10 cellular contexts compared by ENCODE assay signal in the genomic region with DNA sequence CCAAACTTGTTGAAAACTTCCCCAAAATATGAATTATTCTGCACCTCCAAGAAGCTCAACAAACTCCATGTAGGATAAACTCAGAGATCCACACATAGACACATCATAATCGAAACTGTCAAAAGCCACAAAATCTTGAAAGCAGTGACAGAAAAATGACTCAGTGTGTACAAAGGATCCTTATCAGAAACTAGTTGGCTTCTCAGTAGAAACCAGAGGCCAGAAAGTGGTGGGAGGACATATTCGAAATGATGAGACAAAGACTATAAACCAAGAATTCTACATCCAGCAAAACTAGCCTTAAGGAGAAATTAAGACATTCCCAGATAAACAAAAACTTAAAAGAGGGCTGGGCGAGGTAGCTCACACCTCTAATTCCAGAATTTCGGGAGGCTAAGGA. TPM values are rescaled to one million over a fixed set of nuclear protein-coding genes. Genes with fewer than 3 reads are reported as not detected.
DNase-seq lines count a peak whose midpoint lies in the region; ATAC-seq and TF ChIP-seq lines count a peak whose summit lies in the region.
"Had no signal": no experiment of that assay in that cellular context is flagged by ENCODE, and none has a peak within 500 bp of the region (broad histone marks: within the 10 kb centered on the region; RNA-seq: fewer than 3 reads in every experiment).

No MANE protein-coding gene starts in this region.

- H3K27me3 Mint-ChIP-seq in CD4-positive, alpha-beta T cell = no peaks in the 10 kb centered on the region
- H3K27me3 Mint-ChIP-seq in T-helper 17 cell (no peaks in the 10 kb centered on the region), endothelial cell (ENCODE audit: unreplicated experiment) (peaks cover 1% of the 10 kb centered on the region)

- POLR2A ChIA-PET in CD4-positive, alpha-beta T cell (lab: Charles Lee) = no interaction called here

- H3K27ac ChIP-seq in CD4-positive, alpha-beta T cell (ENCODE audit: low read depth, low read length) = no peak overlapping the region
- H3K27ac ChIP-seq: SJSA1 had no signal

- H3K4me3 ChIP-seq in GM12865 (ENCODE audit: low read depth, low read length) = no peak overlapping the region
- H3K4me3 ChIP-seq: SJSA1 had no signal

- CTCF ChIA-PET in CD4-positive, alpha-beta T cell (lab: Charles Lee) = interaction anchor here (0.6 kb wide), 1 partner anchor 84 kb away, joined by 3 read pairs; no protein-coding TSS in a partner anchor

- intact Hi-C loops in CD4-positive, alpha-beta T cell (cut with DNase I, micrococcal nuclease) = no loop called here
- intact Hi-C loops in left ventricle myocardium superior (cut with micrococcal nuclease) = no loop called here

- H3K27me3 ChIP-seq in CD4-positive, alpha-beta T cell (ENCODE audit: control insufficient read depth, insufficient read depth, low read length) = no peaks in the 10 kb centered on the region
- H3K27me3 ChIP-seq: SJSA1 had no signal

- H3K27ac Mint-ChIP-seq in CD4-positive, alpha-beta T cell = peak overlapping the region; percentile 55
- H3K27ac Mint-ChIP-seq in T-helper 17 cell (peak overlapping the region; percentile 68), endothelial cell (ENCODE audit: unreplicated experiment) (peak overlapping the region; percentile 15)

- no peak for ATAC-seq in CD4-positive, alpha-beta T cell (ENCODE audit: poor library complexity)
- no peak for ATAC-seq in T-helper 17 cell
- ATAC-seq in left ventricle myocardium superior = no peak

- H3K9me3 Mint-ChIP-seq in CD4-positive, alpha-beta T cell = no peaks in the 10 kb centered on the region
- H3K9me3 Mint-ChIP-seq in endothelial cell (ENCODE audit: unreplicated experiment) = no peaks in the 10 kb centered on the region

- H3K4me3 Mint-ChIP-seq in CD4-positive, alpha-beta T cell = no peak overlapping the region
- H3K4me3 Mint-ChIP-seq in T-helper 17 cell (no peak overlapping the region), endothelial cell (ENCODE audit: unreplicated experiment) (no peak overlapping the region)

- no peak for DNase-seq in CD4-positive, alpha-beta T cell
- peak; percentile 44 for DNase-seq in GM12865 (ENCODE audit: low read depth)
- no peak for DNase-seq in T-helper 17 cell
- no peak for DNase-seq in endothelial cell (ENCODE audit: low spot score)
- DNase-seq in left ventricle myocardium superior = no peak
- no peak for DNase-seq in NCI-H510A (lab: John Stamatoyannopoulos, UW)
- no peak for DNase-seq in 8988T
- DNase-seq: dermis blood vessel endothelial cell, NCI-H1417 had no signal

- H3K9me3 ChIP-seq in CD4-positive, alpha-beta T cell (ENCODE audit: control insufficient read depth, low read length) = no peaks in the 10 kb centered on the region
- H3K9me3 ChIP-seq in T-helper 17 cell (ENCODE audit: control insufficient read depth, low read length, poor library complexity, severe bottlenecking) = no peaks in the 10 kb centered on the region
- H3K9me3 ChIP-seq: SJSA1 had no signal

- H3K36me3 Mint-ChIP-seq in CD4-positive, alpha-beta T cell (ENCODE audit: low read depth) = peaks cover 94% of the 10 kb centered on the region
- H3K36me3 Mint-ChIP-seq in T-helper 17 cell (ENCODE audit: low read depth) (no peaks in the 10 kb centered on the region), endothelial cell (ENCODE audit: low read depth, unreplicated experiment) (peaks cover 48% of the 10 kb centered on the region)

- no peak for TF ChIP-seq CTCF in CD4-positive, alpha-beta T cell (IDR thresholded peaks at IDR 0.05)
- no peak for TF ChIP-seq CTCF in GM12865 (IDR thresholded peaks at IDR 0.05; ENCODE audit: insufficient read depth, low read depth, low read length, missing control alignments)
- TF ChIP-seq CTCF in endothelial cell (IDR thresholded peaks at IDR 0.05; ENCODE audit: unreplicated experiment) = no peak

- peaks cover 6% of the 10 kb centered on the region for H3K4me1 Mint-ChIP-seq in CD4-positive, alpha-beta T cell (ENCODE audit: low read depth)
- H3K4me1 Mint-ChIP-seq in T-helper 17 cell (peaks cover 6% of the 10 kb centered on the region), endothelial cell (ENCODE audit: unreplicated experiment) (no peaks in the 10 kb centered on the region)

RNA-seq across cellular contexts. Expression of gene MCMBP, which starts 38.5 kb away (rescaled TPM):
- 10 to 100 TPM; 14.5 to 14.6 TPM for total RNA-seq in CD4-positive, alpha-beta T cell
- total RNA-seq in T-helper 17 cell = 10 to 100 TPM; 32.9 to 34.4 TPM
- total RNA-seq in endothelial cell (ENCODE audit: unreplicated experiment) = 72.1 TPM
- 29.0 TPM for total RNA-seq in left ventricle myocardium superior

RNA-seq across cellular contexts. Expression of gene SEC23IP, which starts 58.3 kb away (rescaled TPM):
- 10 to 100 TPM; 18.1 to 21.1 TPM for total RNA-seq in CD4-positive, alpha-beta T cell
- total RNA-seq in T-helper 17 cell (10 to 100 TPM; 30.4 to 43.2 TPM), endothelial cell (ENCODE audit: unreplicated experiment) (68.7 TPM), left ventricle myocardium superior (22.3 TPM)

Comparison
In these comparisons a context has a peak if more than half of its experiments do, and no peak if none do; other contexts are left out.
1. H3K27ac Mint-ChIP-seq: peak in every context shown above with its lines; median percentile 68 in T-helper 17 cell; 55 in CD4-positive, alpha-beta T cell; 15 in endothelial cell.